ENCODE assay signal across 20 cellular contexts in genomic region chr12:79522657-79523386, GRCh38.
"Had no signal": no experiment of that assay in that cellular context is flagged by ENCODE, and none has a peak within 500 bp of the region (broad histone marks: within the 10 kb centered on the region; RNA-seq: fewer than 3 reads in every experiment).

No MANE protein-coding gene starts in this region.

- H3K4me3 Mint-ChIP-seq: activated naive CD8-positive, alpha-beta T cell treated with anti-CD3 and anti-CD28 coated beads, Interleukin-2, amount 50 U/mL, for 24 hours; nephron; T-helper 2 cell treated with Interferon-gamma antibody and Interleukin-4, amounts not matched to agents 5 μg/mL and 100 μg/mL, for 36 hours had no signal

- H3K9me3 ChIP-seq: colonic mucosa, esophagus muscularis mucosa, psoas muscle, right lobe of liver, transverse colon, vagina had no signal

- H3K27me3 Mint-ChIP-seq: activated naive CD8-positive, alpha-beta T cell treated with anti-CD3 and anti-CD28 coated beads, Interleukin-2, amount 50 U/mL, for 24 hours had no signal

- H3K27me3 ChIP-seq: cardiac muscle cell, colonic mucosa, esophagus muscularis mucosa, hepatocyte, right lobe of liver, transverse colon, vagina had no signal

- H3K27ac Mint-ChIP-seq: activated naive CD8-positive, alpha-beta T cell treated with anti-CD3 and anti-CD28 coated beads, Interleukin-2, amount 50 U/mL, for 24 hours; nephron; T-helper 2 cell treated with Interferon-gamma antibody and Interleukin-4, amounts not matched to agents 5 μg/mL and 100 μg/mL, for 36 hours had no signal

- H3K27ac ChIP-seq: cardiac muscle cell, colonic mucosa, esophagus muscularis mucosa, hepatocyte, psoas muscle, right lobe of liver, transverse colon, vagina had no signal

- H3K4me1 ChIP-seq: colonic mucosa, psoas muscle, right lobe of liver, transverse colon, vagina had no signal

- H3K4me1 Mint-ChIP-seq: activated naive CD8-positive, alpha-beta T cell treated with anti-CD3 and anti-CD28 coated beads, Interleukin-2, amount 50 U/mL, for 24 hours had no signal

- H2AFZ ChIP-seq: hepatocyte had no signal

- DNase-seq: activated CD4-positive, alpha-beta T cell treated with anti-CD3 and anti-CD28 coated beads, Interleukin-2, amount 50 U/mL, for 1 hour; activated CD8-positive, alpha-beta memory T cell treated with anti-CD3 and anti-CD28 coated beads for 24 hours; activated naive CD4-positive, alpha-beta T cell treated with Interleukin-2 at 50 U/mL for 16 hours; activated naive CD8-positive, alpha-beta T cell treated with anti-CD3 and anti-CD28 coated beads, Interleukin-2, amount 50 U/mL, for 24 hours; aorta; colonic mucosa; kidney glomerular epithelial cell; left ventricle myocardium superior; occipital lobe; psoas muscle; right lobe of liver; stimulated activated naive CD8-positive, alpha-beta T cell treated with anti-CD3 and anti-CD28 coated beads, Interleukin-15, Interleukin-2, amounts not matched to agents 100 U/mL and 50 U/mL, for 24 hours; transverse colon had no signal

- H3K9me3 Mint-ChIP-seq: activated naive CD8-positive, alpha-beta T cell treated with anti-CD3 and anti-CD28 coated beads, Interleukin-2, amount 50 U/mL, for 24 hours; nephron; T-helper 2 cell treated with Interferon-gamma antibody and Interleukin-4, amounts not matched to agents 5 μg/mL and 100 μg/mL, for 36 hours had no signal

- H3K4me3 ChIP-seq: cardiac muscle cell, colonic mucosa, esophagus muscularis mucosa, hepatocyte, psoas muscle, right lobe of liver, smooth muscle cell, transverse colon, vagina had no signal

- H3K36me3 ChIP-seq: cardiac muscle cell, colonic mucosa, esophagus muscularis mucosa, right lobe of liver, transverse colon, vagina had no signal

- H3K79me2 ChIP-seq: hepatocyte had no signal

- ATAC-seq: activated naive CD8-positive, alpha-beta T cell treated with anti-CD3 and anti-CD28 coated beads, Interleukin-2, amount 50 U/mL, for 24 hours; left ventricle myocardium superior; psoas muscle; right lobe of liver; stimulated activated naive CD8-positive, alpha-beta T cell treated with anti-CD3 and anti-CD28 coated beads, Interleukin-15, Interleukin-2, amounts not matched to agents 100 U/mL and 50 U/mL, for 24 hours had no signal
